ENCODE assay signal across 18 cellular contexts in the genomic region with DNA sequence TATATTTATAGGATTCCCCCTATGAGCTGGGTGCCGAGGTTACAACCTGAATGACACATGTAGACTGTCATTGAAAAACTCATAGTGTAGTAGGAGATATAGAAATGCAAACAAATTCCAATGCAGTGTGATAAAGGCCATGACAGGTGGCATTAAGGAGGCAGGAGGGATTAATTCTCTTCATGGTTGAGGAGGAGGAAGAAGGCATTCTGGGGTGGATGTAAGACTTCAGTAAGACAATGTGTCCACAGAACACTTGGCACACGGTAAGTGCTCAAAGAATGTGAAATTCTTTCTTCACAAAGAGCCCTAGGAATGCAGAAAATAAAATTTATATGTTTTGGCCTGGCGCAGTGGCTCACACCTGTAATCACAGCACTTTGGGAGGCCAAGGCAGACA.
"Had no signal": no experiment of that assay in that cellular context is flagged by ENCODE, and none has a peak within 500 bp of the region (broad histone marks: within the 10 kb centered on the region; RNA-seq: fewer than 3 reads in every experiment).

No MANE protein-coding gene starts in this region.

- H3K27me3 ChIP-seq: brain microvascular endothelial cell, right lobe of liver had no signal

- DNase-seq: activated CD4-positive, alpha-beta T cell treated with anti-CD3 and anti-CD28 coated beads for 48 hours; activated CD4-positive, CD25-positive, alpha-beta regulatory T cell; activated CD8-positive, alpha-beta T cell treated with anti-CD3 and anti-CD28 coated beads for 36 hours; activated naive CD4-positive, alpha-beta T cell; activated naive CD8-positive, alpha-beta T cell treated with anti-CD3 and anti-CD28 coated beads, Interleukin-2, amount 10 ng/mL, durations not matched to agents 7 days and 5 days; activated T-cell treated with anti-CD3 and anti-CD28 coated beads, Interleukin-2, amount 50 U/mL, for 1 hour; amygdala; brain microvascular endothelial cell; central memory CD4-positive, alpha-beta T cell; erythroblast; mammary epithelial cell; right lobe of liver; small intestine; stimulated activated CD4-positive, alpha-beta T cell treated with anti-CD3 and anti-CD28 coated beads, Interleukin-15, amount 100 ng/mL, for 24 hours; stimulated activated CD4-positive, alpha-beta T cell treated with anti-CD3 and anti-CD28 coated beads, Interleukin-4, amount 100 ng/mL, for 24 hours had no signal

- H3K27ac Mint-ChIP-seq: activated CD8-positive, alpha-beta T cell treated with anti-CD3 and anti-CD28 coated beads for 36 hours; activated naive CD8-positive, alpha-beta T cell treated with anti-CD3 and anti-CD28 coated beads, Interleukin-2, amount 10 ng/mL, durations not matched to agents 7 days and 5 days; activated T-helper 17 cell treated with anti-CD3 and anti-CD28 coated beads, Interleukin-2, amount 50 U/mL, for 72 hours; stimulated activated effector memory CD8-positive, alpha-beta T cell treated with anti-CD3 and anti-CD28 coated beads, Interleukin-12 subunit alpha, Interleukin-12 subunit beta, amount 100 ng/mL, for 72 hours; T-helper 2 cell treated with Interferon-gamma antibody and Interleukin-4, amounts not matched to agents 5 μg/mL and 100 μg/mL, for 36 hours had no signal

- H3K9me3 ChIP-seq: right lobe of liver had no signal

- H3K36me3 Mint-ChIP-seq: activated naive CD8-positive, alpha-beta T cell treated with anti-CD3 and anti-CD28 coated beads, Interleukin-2, amount 10 ng/mL, durations not matched to agents 7 days and 5 days; stimulated activated effector memory CD8-positive, alpha-beta T cell treated with anti-CD3 and anti-CD28 coated beads, Interleukin-12 subunit alpha, Interleukin-12 subunit beta, amount 100 ng/mL, for 72 hours had no signal

- H3K27ac ChIP-seq: brain microvascular endothelial cell, right lobe of liver had no signal

- H3K36me3 ChIP-seq: brain microvascular endothelial cell, right lobe of liver had no signal

- H3K4me1 Mint-ChIP-seq: activated T-helper 17 cell treated with anti-CD3 and anti-CD28 coated beads, Interleukin-2, amount 50 U/mL, for 72 hours; stimulated activated effector memory CD8-positive, alpha-beta T cell treated with anti-CD3 and anti-CD28 coated beads, Interleukin-12 subunit alpha, Interleukin-12 subunit beta, amount 100 ng/mL, for 72 hours had no signal

- H3K4me3 ChIP-seq: right lobe of liver had no signal

- ATAC-seq: activated CD8-positive, alpha-beta T cell treated with anti-CD3 and anti-CD28 coated beads for 36 hours; activated T-helper 17 cell treated with anti-CD3 and anti-CD28 coated beads, Interleukin-2, amount 50 U/mL, for 72 hours; stimulated activated effector memory CD8-positive, alpha-beta T cell treated with anti-CD3 and anti-CD28 coated beads, Interleukin-12 subunit alpha, Interleukin-12 subunit beta, amount 100 ng/mL, for 72 hours had no signal

- H3K9me3 Mint-ChIP-seq: activated CD8-positive, alpha-beta T cell treated with anti-CD3 and anti-CD28 coated beads for 36 hours; activated naive CD8-positive, alpha-beta T cell treated with anti-CD3 and anti-CD28 coated beads, Interleukin-2, amount 10 ng/mL, durations not matched to agents 7 days and 5 days; activated T-helper 17 cell treated with anti-CD3 and anti-CD28 coated beads, Interleukin-2, amount 50 U/mL, for 72 hours; stimulated activated effector memory CD8-positive, alpha-beta T cell treated with anti-CD3 and anti-CD28 coated beads, Interleukin-12 subunit alpha, Interleukin-12 subunit beta, amount 100 ng/mL, for 72 hours; T-helper 2 cell treated with Interferon-gamma antibody and Interleukin-4, amounts not matched to agents 5 μg/mL and 100 μg/mL, for 36 hours had no signal

- H3K27me3 Mint-ChIP-seq: activated CD8-positive, alpha-beta T cell treated with anti-CD3 and anti-CD28 coated beads for 36 hours had no signal

- H3K4me3 Mint-ChIP-seq: activated CD8-positive, alpha-beta T cell treated with anti-CD3 and anti-CD28 coated beads for 36 hours; activated naive CD8-positive, alpha-beta T cell treated with anti-CD3 and anti-CD28 coated beads, Interleukin-2, amount 10 ng/mL, durations not matched to agents 7 days and 5 days; activated T-helper 17 cell treated with anti-CD3 and anti-CD28 coated beads, Interleukin-2, amount 50 U/mL, for 72 hours; stimulated activated effector memory CD8-positive, alpha-beta T cell treated with anti-CD3 and anti-CD28 coated beads, Interleukin-12 subunit alpha, Interleukin-12 subunit beta, amount 100 ng/mL, for 72 hours; T-helper 2 cell treated with Interferon-gamma antibody and Interleukin-4, amounts not matched to agents 5 μg/mL and 100 μg/mL, for 36 hours had no signal
